23 cellular contexts compared by ENCODE assay signal in the genomic region with DNA sequence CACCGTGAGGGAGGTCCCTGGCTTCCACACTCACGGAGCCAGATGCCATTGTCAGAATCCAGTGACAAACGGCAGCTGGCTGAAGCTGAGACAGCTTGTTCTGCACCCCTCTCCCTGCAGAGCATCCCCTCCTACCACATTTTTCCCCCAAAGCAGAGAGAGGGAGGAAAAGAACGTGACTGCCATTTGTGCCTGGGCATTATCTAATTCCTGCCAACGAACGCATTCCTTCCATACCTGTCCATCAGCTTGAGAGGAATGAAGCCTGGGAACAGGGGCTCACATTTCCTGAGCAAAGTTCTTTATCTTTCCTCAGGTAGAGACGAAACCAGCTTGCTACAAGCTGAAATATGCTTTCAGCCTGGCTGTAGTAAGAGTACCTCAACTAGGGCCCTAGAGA.
"Had no signal": no experiment of that assay in that cellular context is flagged by ENCODE, and none has a peak within 500 bp of the region (broad histone marks: within the 10 kb centered on the region; RNA-seq: fewer than 3 reads in every experiment).

No MANE protein-coding gene starts in this region.

- H3K36me3 Mint-ChIP-seq: activated naive CD8-positive, alpha-beta T cell treated with anti-CD3 and anti-CD28 coated beads for 36 hours; natural killer cell; stimulated activated naive B cell treated with anti-CD40 and anti-IgM and Interleukin-4, amounts not matched to agents 10 μg/mL and 1 μg/mL and 100 μg/mL, for 72 hours had no signal

- H3K27me3 ChIP-seq: gastroesophageal sphincter, heart left ventricle, sigmoid colon, transverse colon had no signal

- H3K4me1 Mint-ChIP-seq: activated naive CD8-positive, alpha-beta T cell treated with anti-CD3 and anti-CD28 coated beads for 36 hours; natural killer cell; stimulated activated naive B cell treated with anti-CD40 and anti-IgM and Interleukin-4, amounts not matched to agents 10 μg/mL and 1 μg/mL and 100 μg/mL, for 72 hours had no signal

- H3K27me3 Mint-ChIP-seq: stimulated activated naive B cell treated with anti-CD40 and anti-IgM and Interleukin-4, amounts not matched to agents 10 μg/mL and 1 μg/mL and 100 μg/mL, for 72 hours had no signal

- H3K9me3 ChIP-seq: sigmoid colon, transverse colon had no signal

- H3K4me1 ChIP-seq: gastroesophageal sphincter, sigmoid colon, transverse colon had no signal

- H3K9me3 Mint-ChIP-seq: activated naive CD8-positive, alpha-beta T cell treated with anti-CD3 and anti-CD28 coated beads for 36 hours; activated T-cell treated with anti-CD3 and anti-CD28 coated beads, Interleukin-2, amount 50 U/mL, for 4 hours; activated T-helper 2 cell treated with anti-CD3 and anti-CD28 coated beads, Interferon-gamma antibody, Interleukin-2, Interleukin-4, amounts not matched to agents 10 μg/mL and 5 μg/mL and 100 μg/mL, durations not matched to agents 14 hours and 24 hours and 36 hours had no signal

- H3K4me3 Mint-ChIP-seq: activated naive CD8-positive, alpha-beta T cell treated with anti-CD3 and anti-CD28 coated beads for 36 hours; activated T-cell treated with anti-CD3 and anti-CD28 coated beads, Interleukin-2, amount 50 U/mL, for 4 hours; natural killer cell; stimulated activated naive B cell treated with anti-CD40 and anti-IgM and Interleukin-4, amounts not matched to agents 10 μg/mL and 1 μg/mL and 100 μg/mL, for 72 hours had no signal

- H3K27ac Mint-ChIP-seq: activated naive CD8-positive, alpha-beta T cell treated with anti-CD3 and anti-CD28 coated beads for 36 hours; activated T-helper 2 cell treated with anti-CD3 and anti-CD28 coated beads, Interferon-gamma antibody, Interleukin-2, Interleukin-4, amounts not matched to agents 10 μg/mL and 5 μg/mL and 100 μg/mL, durations not matched to agents 14 hours and 24 hours and 36 hours; natural killer cell; stimulated activated naive B cell treated with anti-CD40 and anti-IgM and Interleukin-4, amounts not matched to agents 10 μg/mL and 1 μg/mL and 100 μg/mL, for 72 hours had no signal

- DNase-seq: activated CD4-positive, alpha-beta T cell treated with anti-CD3 and anti-CD28 coated beads, Interleukin-2, amount 50 U/mL, for 4 hours; activated CD8-positive, alpha-beta memory T cell treated with anti-CD3 and anti-CD28 coated beads, Interleukin-2, amount 50 U/mL, for 48 hours; activated naive CD4-positive, alpha-beta T cell treated with Interleukin-2 at 50 U/mL for 16 hours; activated naive CD8-positive, alpha-beta T cell treated with anti-CD3 and anti-CD28 coated beads for 36 hours; activated T-cell treated with anti-CD3 and anti-CD28 coated beads, Interleukin-2, amount 50 U/mL, for 4 hours; cerebellar nuclear complex; cortex of kidney; heart left ventricle; left colon; midbrain; natural killer cell; nucleus accumbens; sigmoid colon; stimulated activated CD4-positive, alpha-beta T cell treated with anti-CD3 and anti-CD28 coated beads, Interleukin-2, amount 100 ng/mL, for 48 hours; stimulated activated CD8-positive, alpha-beta memory T cell treated with anti-CD3 and anti-CD28 coated beads, Interleukin-4, amount 100 ng/mL, for 48 hours; stimulated activated naive B cell treated with anti-CD40 and anti-IgM and Interleukin-4, amounts not matched to agents 10 μg/mL and 1 μg/mL and 100 μg/mL, for 72 hours; T-helper 1 cell; transverse colon had no signal

- H3K4me3 ChIP-seq: gastroesophageal sphincter, heart left ventricle, lung, sigmoid colon, smooth muscle cell, transverse colon had no signal

- H3K27ac ChIP-seq: epithelial cell of prostate, heart left ventricle, sigmoid colon, transverse colon had no signal

- H3K36me3 ChIP-seq: gastroesophageal sphincter, heart left ventricle, sigmoid colon, transverse colon had no signal

- ATAC-seq: activated T-cell treated with anti-CD3 and anti-CD28 coated beads, Interleukin-2, amount 50 U/mL, for 4 hours; heart left ventricle; left colon; natural killer cell; stimulated activated naive B cell treated with anti-CD40 and anti-IgM and Interleukin-4, amounts not matched to agents 10 μg/mL and 1 μg/mL and 100 μg/mL, for 72 hours had no signal
